Comparison of ENCODE assay signal across 12 cellular contexts in the genomic region with DNA sequence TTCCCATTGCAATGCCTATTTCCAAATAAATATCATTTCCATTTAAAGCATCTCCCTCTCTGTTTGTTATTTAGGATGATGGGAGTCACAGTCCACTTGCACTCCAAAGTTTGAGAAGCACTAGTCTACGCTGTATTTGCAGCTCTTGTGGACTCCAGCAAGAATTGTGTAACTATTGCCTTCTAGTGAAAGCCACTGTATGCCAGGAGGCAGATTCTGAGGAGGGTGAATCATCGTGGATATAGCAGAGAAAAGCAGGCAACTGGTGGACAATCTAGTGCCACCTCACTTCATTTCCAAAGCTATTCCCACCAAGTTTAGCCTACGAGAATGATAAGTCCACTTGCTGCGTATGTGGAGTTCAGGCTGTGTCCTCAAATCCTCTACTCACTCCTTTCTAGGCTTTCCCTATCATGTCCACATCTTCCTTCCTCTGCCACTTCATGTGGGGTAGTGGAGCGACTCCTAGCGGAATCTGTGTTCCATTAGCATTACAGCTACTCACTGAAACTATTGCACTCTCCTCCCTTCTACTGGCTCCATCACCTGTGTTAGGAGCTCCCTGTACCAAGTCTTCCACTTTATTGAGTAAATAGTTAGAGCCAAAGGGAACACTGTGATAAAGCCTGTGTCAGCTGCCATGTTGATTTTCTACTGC.
DNase-seq lines count a peak whose midpoint lies in the region; ATAC-seq and TF ChIP-seq lines count a peak whose summit lies in the region.
"Had no signal": no experiment of that assay in that cellular context is flagged by ENCODE, and none has a peak within 500 bp of the region (broad histone marks: within the 10 kb centered on the region; RNA-seq: fewer than 3 reads in every experiment).

No MANE protein-coding gene starts in this region.

- ATAC-seq in GM23338 = peak; percentile 47; the same call in 2 of the 3 replicates
- ATAC-seq: naive thymus-derived CD8-positive, alpha-beta T cell had no signal

- H2AFZ ChIP-seq in GM23338 (peak overlapping the region; percentile 24; the same call in 1 of the 2 replicates), SU-DHL-6 (ENCODE audit: low read depth, low read length, severe bottlenecking) (no peak overlapping the region)

- H3K36me3 ChIP-seq in GM23338 (ENCODE audit: insufficient read depth) (no peaks in the 10 kb centered on the region), SU-DHL-6 (ENCODE audit: low read length) (no peaks in the 10 kb centered on the region), tibial artery (no peaks in the 10 kb centered on the region), uterus (no peaks in the 10 kb centered on the region)

- H3K9me3 Mint-ChIP-seq in GM23338 = no peaks in the 10 kb centered on the region

- 0 out of 2 replicates have a peak, but pooled peaks have one; percentile 9 for TF ChIP-seq CTCF in 22Rv1 (IDR thresholded peaks at IDR 0.05)
- TF ChIP-seq CTCF in GM23338 (conservative IDR thresholded peaks at IDR 0.05; ENCODE audit: low read depth in 2 of 2) = peak; percentile 19 to 72
- peak; percentile 22 for TF ChIP-seq CTCF in SU-DHL-6 (IDR thresholded peaks at IDR 0.05; ENCODE audit: insufficient read depth, low read length, poor library complexity, severe bottlenecking)
- no peak for TF ChIP-seq CTCF in fibroblast of the aortic adventitia (IDR thresholded peaks at IDR 0.05; ENCODE audit: insufficient read depth, low read length)
- no peak for TF ChIP-seq CTCF in tibial artery (IDR thresholded peaks at IDR 0.05)
- TF ChIP-seq CTCF in uterus (IDR thresholded peaks at IDR 0.05) = no peak

- peaks cover 13% of the 10 kb centered on the region; the same call in 1 of the 2 replicates for H3K4me1 ChIP-seq in GM23338 (ENCODE audit: insufficient read depth)
- H3K4me1 ChIP-seq in tibial artery = no peaks in the 10 kb centered on the region
- H3K4me1 ChIP-seq in uterus = no peaks in the 10 kb centered on the region

- TF ChIP-seq POLR2A in uterus (IDR thresholded peaks at IDR 0.05) = no peak

- H3K4me3 ChIP-seq in GM23338 = no peak overlapping the region
- H3K4me3 ChIP-seq in SU-DHL-6 (ENCODE audit: insufficient read depth, low read length, poor library complexity, severe bottlenecking) = no peak overlapping the region
- no peak overlapping the region for H3K4me3 ChIP-seq in fibroblast of the aortic adventitia (ENCODE audit: low read depth, low read length)
- H3K4me3 ChIP-seq in tibial artery = no peak overlapping the region
- no peak overlapping the region for H3K4me3 ChIP-seq in uterus

- H3K9me2 ChIP-seq in GM23338 (ENCODE audit: insufficient read depth) (peaks cover 4% of the 10 kb centered on the region; the same call in 1 of the 2 replicates), SU-DHL-6 (replicated peaks; ENCODE audit: insufficient read depth, low read length) (no peaks in the 10 kb centered on the region)

- intact Hi-C loops in tibial artery (cut with DNase I; ENCODE audit: low total_unique reads) = no loop called here
- intact Hi-C loops in uterus (cut with DNase I; ENCODE audit: low total_unique reads) = no loop called here

- H3K27ac ChIP-seq in 22Rv1 (no peak overlapping the region), GM23338 (ENCODE audit: low read depth) (no peak overlapping the region), SU-DHL-6 (ENCODE audit: low read depth, low read length) (no peak overlapping the region), tibial artery (no peak overlapping the region), uterus (no peak overlapping the region)

- H3K27ac Mint-ChIP-seq in GM23338 = no peak overlapping the region
- H3K27ac Mint-ChIP-seq: activated naive CD4-positive, alpha-beta T cell treated with anti-CD3 and anti-CD28 coated beads for 36 hours; naive thymus-derived CD8-positive, alpha-beta T cell had no signal

- no peak overlapping the region for H3K4me2 ChIP-seq in GM23338
- no peak overlapping the region for H3K4me2 ChIP-seq in SU-DHL-6 (ENCODE audit: low read depth, low read length, poor library complexity, severe bottlenecking)

- H3K9me3 ChIP-seq in SU-DHL-6 (ENCODE audit: insufficient read depth, low read length) (no peaks in the 10 kb centered on the region), tibial artery (no peaks in the 10 kb centered on the region), uterus (no peaks in the 10 kb centered on the region)

- DNase-seq in GM23338 (ENCODE audit: low spot score) = peak; percentile 57
- DNase-seq in fibroblast of the aortic adventitia (ENCODE audit: low read depth) = peak; percentile 4
- DNase-seq in ACHN = no peak
- no peak for DNase-seq in tibial artery
- DNase-seq in uterus = no peak
- no peak for DNase-seq in NCI-H226
- DNase-seq: activated naive CD4-positive, alpha-beta T cell treated with anti-CD3 and anti-CD28 coated beads for 36 hours; DMS153; Kasumi-1; naive thymus-derived CD8-positive, alpha-beta T cell had no signal

- no peaks in the 10 kb centered on the region for H3K27me3 ChIP-seq in GM23338 (ENCODE audit: insufficient read depth)
- H3K27me3 ChIP-seq in SU-DHL-6 (ENCODE audit: low read length) = no peaks in the 10 kb centered on the region
- no peaks in the 10 kb centered on the region for H3K27me3 ChIP-seq in tibial artery
- no peaks in the 10 kb centered on the region for H3K27me3 ChIP-seq in uterus

- H3K9ac ChIP-seq in SU-DHL-6 (ENCODE audit: low read length) = no peak overlapping the region

- no peaks in the 10 kb centered on the region for H3K36me3 Mint-ChIP-seq in GM23338 (ENCODE audit: low read depth)
- H3K36me3 Mint-ChIP-seq: naive thymus-derived CD8-positive, alpha-beta T cell had no signal

- H3F3A ChIP-seq in GM23338 (replicated peaks; ENCODE audit: low read depth) = no peaks in the 10 kb centered on the region
- no peaks in the 10 kb centered on the region for H3F3A ChIP-seq in SU-DHL-6 (ENCODE audit: insufficient read depth)

- peaks cover 7% of the 10 kb centered on the region; the same call in 2 of the 3 replicates for H3K4me1 Mint-ChIP-seq in GM23338
- H3K4me1 Mint-ChIP-seq: naive thymus-derived CD8-positive, alpha-beta T cell had no signal

- H3K79me2 ChIP-seq in GM23338 (replicated peaks; ENCODE audit: insufficient read depth) (no peaks in the 10 kb centered on the region), SU-DHL-6 (ENCODE audit: insufficient read depth, low read length) (no peaks in the 10 kb centered on the region)

- no peak overlapping the region for H3K4me3 Mint-ChIP-seq in GM23338
- H3K4me3 Mint-ChIP-seq: activated naive CD4-positive, alpha-beta T cell treated with anti-CD3 and anti-CD28 coated beads for 36 hours; naive thymus-derived CD8-positive, alpha-beta T cell had no signal

- H3K27me3 Mint-ChIP-seq in GM23338 (ENCODE audit: insufficient read depth, low read depth, poor library complexity) = no peaks in the 10 kb centered on the region
- H3K27me3 Mint-ChIP-seq: naive thymus-derived CD8-positive, alpha-beta T cell had no signal

- in situ Hi-C loops in ACHN (cut with HindIII; ENCODE audit: low pct_ligation_motif_present, low pct_unique_long_range_greater_than_20kb, low sequenced_read_pairs) = no loop called here

- H4K20me1 ChIP-seq in GM23338 (replicated peaks; ENCODE audit: insufficient read depth) (no peaks in the 10 kb centered on the region), SU-DHL-6 (ENCODE audit: low read depth, low read length) (no peaks in the 10 kb centered on the region)

TF ChIP-seq in GM23338, 12 proteins besides CTCF, POLR2A, EP300 and RAD21:
- TF ChIP-seq, protein P1, sequence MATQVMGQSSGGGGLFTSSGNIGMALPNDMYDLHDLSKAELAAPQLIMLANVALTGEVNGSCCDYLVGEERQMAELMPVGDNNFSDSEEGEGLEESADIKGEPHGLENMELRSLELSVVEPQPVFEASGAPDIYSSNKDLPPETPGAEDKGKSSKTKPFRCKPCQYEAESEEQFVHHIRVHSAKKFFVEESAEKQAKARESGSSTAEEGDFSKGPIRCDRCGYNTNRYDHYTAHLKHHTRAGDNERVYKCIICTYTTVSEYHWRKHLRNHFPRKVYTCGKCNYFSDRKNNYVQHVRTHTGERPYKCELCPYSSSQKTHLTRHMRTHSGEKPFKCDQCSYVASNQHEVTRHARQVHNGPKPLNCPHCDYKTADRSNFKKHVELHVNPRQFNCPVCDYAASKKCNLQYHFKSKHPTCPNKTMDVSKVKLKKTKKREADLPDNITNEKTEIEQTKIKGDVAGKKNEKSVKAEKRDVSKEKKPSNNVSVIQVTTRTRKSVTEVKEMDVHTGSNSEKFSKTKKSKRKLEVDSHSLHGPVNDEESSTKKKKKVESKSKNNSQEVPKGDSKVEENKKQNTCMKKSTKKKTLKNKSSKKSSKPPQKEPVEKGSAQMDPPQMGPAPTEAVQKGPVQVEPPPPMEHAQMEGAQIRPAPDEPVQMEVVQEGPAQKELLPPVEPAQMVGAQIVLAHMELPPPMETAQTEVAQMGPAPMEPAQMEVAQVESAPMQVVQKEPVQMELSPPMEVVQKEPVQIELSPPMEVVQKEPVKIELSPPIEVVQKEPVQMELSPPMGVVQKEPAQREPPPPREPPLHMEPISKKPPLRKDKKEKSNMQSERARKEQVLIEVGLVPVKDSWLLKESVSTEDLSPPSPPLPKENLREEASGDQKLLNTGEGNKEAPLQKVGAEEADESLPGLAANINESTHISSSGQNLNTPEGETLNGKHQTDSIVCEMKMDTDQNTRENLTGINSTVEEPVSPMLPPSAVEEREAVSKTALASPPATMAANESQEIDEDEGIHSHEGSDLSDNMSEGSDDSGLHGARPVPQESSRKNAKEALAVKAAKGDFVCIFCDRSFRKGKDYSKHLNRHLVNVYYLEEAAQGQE (IDR thresholded peaks at IDR 0.05; ENCODE audit: unreplicated experiment) = no peak
- TF ChIP-seq JUNB (IDR thresholded peaks at IDR 0.05; ENCODE audit: unreplicated experiment) = no peak
- no peak for TF ChIP-seq NANOG (IDR thresholded peaks at IDR 0.05; ENCODE audit: borderline replicate concordance)
- TF ChIP-seq, protein P2, sequence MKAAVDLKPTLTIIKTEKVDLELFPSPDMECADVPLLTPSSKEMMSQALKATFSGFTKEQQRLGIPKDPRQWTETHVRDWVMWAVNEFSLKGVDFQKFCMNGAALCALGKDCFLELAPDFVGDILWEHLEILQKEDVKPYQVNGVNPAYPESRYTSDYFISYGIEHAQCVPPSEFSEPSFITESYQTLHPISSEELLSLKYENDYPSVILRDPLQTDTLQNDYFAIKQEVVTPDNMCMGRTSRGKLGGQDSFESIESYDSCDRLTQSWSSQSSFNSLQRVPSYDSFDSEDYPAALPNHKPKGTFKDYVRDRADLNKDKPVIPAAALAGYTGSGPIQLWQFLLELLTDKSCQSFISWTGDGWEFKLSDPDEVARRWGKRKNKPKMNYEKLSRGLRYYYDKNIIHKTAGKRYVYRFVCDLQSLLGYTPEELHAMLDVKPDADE (IDR thresholded peaks at IDR 0.05) = no peak
- TF ChIP-seq ZNF331 (CRISPR knock-in tag; IDR thresholded peaks at IDR 0.05; ENCODE audit: low read depth) = no peak

Comparison
In these comparisons a context has a peak if more than half of its experiments do, and no peak if none do; other contexts are left out.
1. CTCF ChIP-seq: peak in 22Rv1 (single experiment), GM23338 (2 of 2) and SU-DHL-6 (single experiment); none in fibroblast of the aortic adventitia (single experiment), tibial artery (0 of 2) and uterus (0 of 4).
2. DNase-seq: peak in GM23338 (single experiment) and fibroblast of the aortic adventitia (single experiment); none in ACHN (single experiment), tibial artery (0 of 2), uterus (0 of 2) and NCI-H226 (single experiment).